9 cellular contexts compared by ENCODE assay signal in the genomic region with DNA sequence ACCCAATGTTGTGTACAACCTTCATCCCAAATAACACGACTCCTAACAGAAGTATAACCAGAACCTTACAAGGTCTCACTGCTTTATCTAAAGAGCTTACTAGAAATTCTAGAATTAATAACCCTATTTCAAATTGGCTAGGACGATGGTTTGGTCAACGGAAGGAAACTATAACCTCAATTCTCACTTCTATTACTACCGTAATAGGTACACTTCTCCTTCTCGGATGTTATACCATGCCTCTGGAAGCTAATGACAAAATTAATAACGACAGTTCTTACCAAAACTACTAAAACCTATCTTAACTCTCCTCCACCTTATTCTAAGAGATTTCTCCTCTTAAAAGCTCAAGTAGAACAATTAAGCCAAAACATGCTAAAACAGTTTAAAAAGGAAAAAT. TPM values are rescaled to one million over a fixed set of nuclear protein-coding genes. Genes with fewer than 3 reads are reported as not detected.
DNase-seq lines count a peak whose midpoint lies in the region; ATAC-seq and TF ChIP-seq lines count a peak whose summit lies in the region.
"Had no signal": no experiment of that assay in that cellular context is flagged by ENCODE, and none has a peak within 500 bp of the region (broad histone marks: within the 10 kb centered on the region; RNA-seq: fewer than 3 reads in every experiment).

No MANE protein-coding gene starts in this region.

- no peak for TF ChIP-seq POLR2A in GM18505 (IDR thresholded peaks at IDR 0.05; ENCODE audit: borderline replicate concordance, extremely low read depth, insufficient read depth, insufficient read length)

- DNase-seq in HT-29 (ENCODE audit: low spot score): peak; percentile 34
- DNase-seq in cerebellar cortex (ENCODE audit: low spot score): peak; percentile 42
- DNase-seq in NCI-H345 treated with DMSO at 0.1 percent for 48 hours (lab: John Stamatoyannopoulos, UW; ENCODE audit: unreplicated experiment): no peak
- DNase-seq in ecto neural progenitor cell (ENCODE audit: low spot score): no peak
- DNase-seq: NCI-H187 had no signal

- peak overlapping the region; percentile 89 for H3K27ac ChIP-seq in BLaER1

- H3K4me2 ChIP-seq in BLaER1: peak overlapping the region; percentile 86

- no peaks in the 10 kb centered on the region for H4K20me1 ChIP-seq in BLaER1

- H3K4me1 ChIP-seq in BLaER1 (peaks cover 48% of the 10 kb centered on the region), neuron (ENCODE audit: insufficient read depth, low read length) (peaks cover 19% of the 10 kb centered on the region)

- H3K9me3 ChIP-seq in BLaER1 (no peaks in the 10 kb centered on the region), neuron (ENCODE audit: low read length) (no peaks in the 10 kb centered on the region)

- H3K4me3 ChIP-seq in BLaER1 (peak overlapping the region; percentile 66), neuron (ENCODE audit: low read length) (peak overlapping the region; percentile 54)

- ATAC-seq in GM18505 (IDR thresholded peaks at IDR 0.05; ENCODE audit: unreplicated experiment): no peak
- ATAC-seq in HG02840 (IDR thresholded peaks at IDR 0.05; ENCODE audit: low FRiP score, unreplicated experiment): no peak

- H2AFZ ChIP-seq in neuron (ENCODE audit: low read depth, low read length): no peak overlapping the region

- H3K36me3 ChIP-seq in BLaER1: peaks cover 7% of the 10 kb centered on the region; the same call in 1 of the 2 replicates
- peaks cover under 1% of the 10 kb centered on the region for H3K36me3 ChIP-seq in neuron (ENCODE audit: insufficient read depth, low read length)

- H3K27me3 ChIP-seq in BLaER1: no peaks in the 10 kb centered on the region
- no peaks in the 10 kb centered on the region for H3K27me3 ChIP-seq in neuron (ENCODE audit: insufficient read depth, low read length)

- H3K9ac ChIP-seq in BLaER1: peak overlapping the region; percentile 79

RNA-seq across cellular contexts. Expression of a gene that starts 23.6 kb away (rescaled TPM):
- total RNA-seq in HT-29 (2014; rRNA removed; shearing (Covaris generic)): 1,727 and 1,789 TPM in 2 replicates

RNA-seq across cellular contexts. Expression of a gene that starts 50.9 kb away (rescaled TPM):
- 42.6 and 48.7 TPM in 2 replicates for total RNA-seq in HT-29 (2014; rRNA removed; shearing (Covaris generic))

RNA-seq across cellular contexts. Expression of a gene that starts 55.4 kb away (rescaled TPM):
- 39.3 and 44.0 TPM in 2 replicates for total RNA-seq in HT-29 (2014; rRNA removed; shearing (Covaris generic))

Comparison
In these comparisons a context has a peak if more than half of its experiments do, and no peak if none do; other contexts are left out.
1. DNase-seq: peak in HT-29 (single experiment) and cerebellar cortex (single experiment); none in NCI-H345 treated with DMSO at 0.1 percent for 48 hours (single experiment) and ecto neural progenitor cell (single experiment).